30 cellular contexts compared by ENCODE assay signal in genomic region chr6:168387426-168387825, GRCh38. TPM values are rescaled to one million over a fixed set of nuclear protein-coding genes. Genes with fewer than 3 reads are reported as not detected.
"Had no signal": no experiment of that assay in that cellular context is flagged by ENCODE, and none has a peak within 500 bp of the region (broad histone marks: within the 10 kb centered on the region; RNA-seq: fewer than 3 reads in every experiment).

No MANE protein-coding gene starts in this region.

- H3K4me1 Mint-ChIP-seq: memory B cell; naive thymus-derived CD4-positive, alpha-beta T cell; stimulated activated naive B cell treated with anti-CD40 and anti-IgM and Interleukin-4, amounts not matched to agents 10 μg/mL and 1 μg/mL and 100 μg/mL, for 72 hours had no signal

- H3K9me3 Mint-ChIP-seq: nephron progenitor cell had no signal

- H3K9me3 ChIP-seq: heart left ventricle, mucosa of descending colon, right atrium auricular region, right lobe of liver, stomach, testis, thyroid gland, transverse colon, upper lobe of left lung had no signal

- ATAC-seq: heart left ventricle; left colon; left lung; mucosa of descending colon; naive thymus-derived CD4-positive, alpha-beta T cell; right lobe of liver; stimulated activated naive B cell treated with anti-CD40 and anti-IgM and Interleukin-4, amounts not matched to agents 10 μg/mL and 1 μg/mL and 100 μg/mL, for 72 hours; stimulated activated naive CD8-positive, alpha-beta T cell treated with anti-CD3 and anti-CD28 coated beads, Interleukin-15, Interleukin-2, amounts not matched to agents 100 U/mL and 50 U/mL, for 24 hours had no signal

- H3K4me3 ChIP-seq: heart left ventricle, hepatocyte, left lung, mucosa of descending colon, neural progenitor cell, right atrium auricular region, right lobe of liver, smooth muscle cell, stomach, testis, thyroid gland, transverse colon, upper lobe of left lung had no signal

- H3K27ac ChIP-seq: heart left ventricle, hepatocyte, left lung, neural progenitor cell, parathyroid adenoma, right atrium auricular region, right lobe of liver, testis, thyroid gland, transverse colon, upper lobe of left lung had no signal

- H3K4me3 Mint-ChIP-seq: memory B cell; naive thymus-derived CD4-positive, alpha-beta T cell; nephron progenitor cell; neural progenitor cell; stimulated activated naive B cell treated with anti-CD40 and anti-IgM and Interleukin-4, amounts not matched to agents 10 μg/mL and 1 μg/mL and 100 μg/mL, for 72 hours had no signal

- H3K36me3 Mint-ChIP-seq: memory B cell; naive thymus-derived CD4-positive, alpha-beta T cell; neural progenitor cell; stimulated activated naive B cell treated with anti-CD40 and anti-IgM and Interleukin-4, amounts not matched to agents 10 μg/mL and 1 μg/mL and 100 μg/mL, for 72 hours had no signal

- H3K36me3 ChIP-seq: heart left ventricle, left lung, neural progenitor cell, right atrium auricular region, right lobe of liver, stomach, thyroid gland, transverse colon, upper lobe of left lung had no signal

- H3K27ac Mint-ChIP-seq: memory B cell; naive thymus-derived CD4-positive, alpha-beta T cell; nephron progenitor cell; progenitor cell of endocrine pancreas; stimulated activated naive B cell treated with anti-CD40 and anti-IgM and Interleukin-4, amounts not matched to agents 10 μg/mL and 1 μg/mL and 100 μg/mL, for 72 hours had no signal

- H3K27me3 ChIP-seq: hepatocyte, neural progenitor cell, right atrium auricular region, right lobe of liver, testis, thyroid gland, transverse colon, upper lobe of left lung had no signal

- DNase-seq: glutamatergic neuron; left colon; midbrain; naive thymus-derived CD4-positive, alpha-beta T cell; right lobe of liver; stimulated activated CD4-positive, alpha-beta T cell treated with anti-CD3 and anti-CD28 coated beads, Interleukin-12 subunit alpha, Interleukin-12 subunit beta, amount 100 ng/mL, for 4 hours; stimulated activated CD4-positive, alpha-beta T cell treated with anti-CD3 and anti-CD28 coated beads, Interleukin-15, amount 100 ng/mL, for 24 hours; stimulated activated CD4-positive, alpha-beta T cell treated with anti-CD3 and anti-CD28 coated beads, Interleukin-2, amount 100 ng/mL, for 24 hours; stimulated activated CD4-positive, alpha-beta T cell treated with anti-CD3 and anti-CD28 coated beads, Interleukin-4, amount 100 ng/mL, for 1 hour; stimulated activated naive B cell treated with anti-CD40 and anti-IgM and Interleukin-4, amounts not matched to agents 10 μg/mL and 1 μg/mL and 100 μg/mL, for 72 hours; stimulated activated naive CD8-positive, alpha-beta T cell treated with anti-CD3 and anti-CD28 coated beads, Interleukin-15, Interleukin-2, amounts not matched to agents 100 U/mL and 50 U/mL, for 24 hours; stomach; testis; thyroid gland; transverse colon; upper lobe of left lung had no signal

- H3K4me1 ChIP-seq: left lung, neural progenitor cell, parathyroid adenoma, right atrium auricular region, testis, transverse colon, upper lobe of left lung had no signal

RNA-seq across cellular contexts. Expression of gene SMOC2, which starts 53.6 kb away (rescaled TPM):
- total RNA-seq: lung microvascular endothelial cell; myocyte; naive thymus-derived CD4-positive, alpha-beta T cell; pulmonary artery endothelial cell had no signal
